In genomic region chr16:500699-501098, GRCh38 we compare ENCODE assay signal across 1 cellular context.
A peak's percentile ranks its signal among the peaks of the same experiment; 100 is the strongest.
TF ChIP-seq lines count a peak whose summit lies in the region.

No MANE protein-coding gene starts in this region.

TF ChIP-seq in HepG2, 621 proteins besides CTCF, POLR2A, EP300 and RAD21 (continues in another document):
- TF ChIP-seq ZFX (CRISPR knock-in tag; IDR thresholded peaks at IDR 0.05; ENCODE audit: low read depth), result no peak
- TF ChIP-seq ZNF251 (CRISPR knock-in tag; IDR thresholded peaks at IDR 0.05), result no peak
- TF ChIP-seq NR3C1 (CRISPR knock-in tag; IDR thresholded peaks at IDR 0.05), result no peak
- TF ChIP-seq NPAS2 (CRISPR knock-in tag; IDR thresholded peaks at IDR 0.05; ENCODE audit: borderline replicate concordance), result no peak
- TF ChIP-seq ZNF781 (CRISPR knock-in tag; IDR thresholded peaks at IDR 0.05; ENCODE audit: borderline replicate concordance, not compliant biosample characterization), result no peak
- peak; percentile 48; the same call in 1 of the 2 replicates for TF ChIP-seq RXRB (CRISPR knock-in tag; IDR thresholded peaks at IDR 0.05; ENCODE audit: borderline replicate concordance)
- TF ChIP-seq REXO4 (CRISPR knock-in tag; IDR thresholded peaks at IDR 0.05; ENCODE audit: borderline replicate concordance), result no peak
- no peak for TF ChIP-seq ATF7 (IDR thresholded peaks at IDR 0.05)
- TF ChIP-seq ATF7 (CRISPR knock-in tag; IDR thresholded peaks at IDR 0.05), result no peak
- TF ChIP-seq SMARCE1 (IDR thresholded peaks at IDR 0.05; ENCODE audit: borderline replicate concordance), result no peak
- no peak for TF ChIP-seq ZNF503 (CRISPR knock-in tag; IDR thresholded peaks at IDR 0.05)
- no peak for TF ChIP-seq ZNF768 (CRISPR knock-in tag; IDR thresholded peaks at IDR 0.05)
- no peak for TF ChIP-seq GPBP1L1 (CRISPR knock-in tag; IDR thresholded peaks at IDR 0.05)
- TF ChIP-seq RBM22 (optimal IDR thresholded peaks at IDR 0.05; ENCODE audit: low read length), result peak; percentile 62
- no peak for TF ChIP-seq ZBTB14 (CRISPR knock-in tag; IDR thresholded peaks at IDR 0.05)
- no peak for TF ChIP-seq KAT8 (CRISPR knock-in tag; IDR thresholded peaks at IDR 0.05)
- peak; percentile 42; the same call in 1 of the 2 replicates for TF ChIP-seq GATAD2A (CRISPR knock-in tag; IDR thresholded peaks at IDR 0.05)
- TF ChIP-seq ZBTB44 (CRISPR knock-in tag; IDR thresholded peaks at IDR 0.05), result no peak
- TF ChIP-seq THRA (CRISPR knock-in tag; IDR thresholded peaks at IDR 0.05; ENCODE audit: borderline replicate concordance), result peak; percentile 52; the same call in 1 of the 2 replicates
- 0 out of 2 replicates have a peak, but pooled peaks have one; percentile 22 for TF ChIP-seq ARID5B (CRISPR knock-in tag; IDR thresholded peaks at IDR 0.05)
- peak; percentile 40; the same call in 1 of the 2 replicates for TF ChIP-seq HNF4A (CRISPR knock-in tag; IDR thresholded peaks at IDR 0.05)
- TF ChIP-seq ZXDC (CRISPR knock-in tag; IDR thresholded peaks at IDR 0.05), result no peak
- TF ChIP-seq ZNF572 (CRISPR knock-in tag; IDR thresholded peaks at IDR 0.05), result no peak
- TF ChIP-seq ATM (IDR thresholded peaks at IDR 0.05; ENCODE audit: borderline replicate concordance), result no peak
- no peak for TF ChIP-seq ZBTB43 (CRISPR knock-in tag; conservative IDR thresholded peaks at IDR 0.05)
- no peak for TF ChIP-seq HOXA9 (CRISPR knock-in tag; IDR thresholded peaks at IDR 0.05; ENCODE audit: borderline replicate concordance)
- TF ChIP-seq NR0B2 (CRISPR knock-in tag; IDR thresholded peaks at IDR 0.05), result no peak
- no peak for TF ChIP-seq PAF1 (CRISPR knock-in tag; IDR thresholded peaks at IDR 0.05)
- no peak for TF ChIP-seq PLSCR1 (CRISPR knock-in tag; IDR thresholded peaks at IDR 0.05; ENCODE audit: borderline replicate concordance)
- TF ChIP-seq CC2D1A (CRISPR knock-in tag; IDR thresholded peaks at IDR 0.05), result no peak
- no peak for TF ChIP-seq FOXC1 (CRISPR knock-in tag; IDR thresholded peaks at IDR 0.05; ENCODE audit: borderline replicate concordance)
- no peak for TF ChIP-seq ZBTB34 (CRISPR knock-in tag; IDR thresholded peaks at IDR 0.05)
- no peak for TF ChIP-seq ZNF670 (CRISPR knock-in tag; IDR thresholded peaks at IDR 0.05; ENCODE audit: borderline replicate concordance)
- TF ChIP-seq ZNF280D (CRISPR knock-in tag; IDR thresholded peaks at IDR 0.05), result no peak
- no peak for TF ChIP-seq ZNF235 (CRISPR knock-in tag; IDR thresholded peaks at IDR 0.05; ENCODE audit: borderline replicate concordance)
- 0 out of 2 replicates have a peak, but pooled peaks have one; percentile 15 for TF ChIP-seq THAP11 (CRISPR knock-in tag; IDR thresholded peaks at IDR 0.05)
- TF ChIP-seq SAP130 (CRISPR knock-in tag; IDR thresholded peaks at IDR 0.05; ENCODE audit: low read depth), result peak; percentile 42; the same call in 1 of the 2 replicates
